1 cellular context compared by ENCODE assay signal in the genomic region with DNA sequence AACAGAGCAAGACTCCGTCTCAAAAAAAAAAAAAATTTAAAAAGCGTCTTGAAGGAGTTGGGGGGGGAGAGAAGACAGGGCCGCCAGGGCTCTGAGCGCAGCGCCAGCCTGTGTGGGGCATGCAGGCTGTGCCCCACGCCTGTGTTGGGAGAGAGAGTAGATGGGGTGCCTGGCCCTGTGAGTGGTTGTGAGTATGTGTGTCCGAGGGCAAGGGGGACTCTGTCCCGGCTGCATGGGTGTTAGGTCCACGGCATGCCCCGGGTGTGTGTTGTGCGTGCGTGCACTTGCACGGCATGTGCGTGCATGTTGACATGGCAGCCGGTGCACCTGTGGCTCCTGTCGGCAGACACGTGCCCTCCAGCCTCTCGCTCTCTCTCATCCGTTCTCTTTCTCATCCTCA.
TF ChIP-seq lines count a peak whose summit lies in the region.

No MANE protein-coding gene starts in this region.

TF ChIP-seq in H1, 55 proteins besides CTCF, POLR2A, EP300 and RAD21:
- TF ChIP-seq ZNF274 (IDR thresholded peaks at IDR 0.05; ENCODE audit: borderline replicate concordance, extremely low read depth, low read length) (no peak), GTF2F1 (IDR thresholded peaks at IDR 0.05; ENCODE audit: borderline replicate concordance, low read depth, low read length) (no peak), E2F6 (IDR thresholded peaks at IDR 0.05) (no peak), CREB1 (IDR thresholded peaks at IDR 0.05) (no peak), TEAD4 (IDR thresholded peaks at IDR 0.05; ENCODE audit: low read depth, low read length) (no peak), FOSL1 (IDR thresholded peaks at IDR 0.05; ENCODE audit: insufficient read depth, low read depth, low read length) (no peak), SP4 (IDR thresholded peaks at IDR 0.05; ENCODE audit: low read length) (no peak), KDM5A (IDR thresholded peaks at IDR 0.05; ENCODE audit: low read length) (no peak), RFX5 (IDR thresholded peaks at IDR 0.05; ENCODE audit: borderline replicate concordance, low read depth, low read length) (no peak), USF2 (IDR thresholded peaks at IDR 0.05; ENCODE audit: low read length) (no peak), MAX (IDR thresholded peaks at IDR 0.05) (no peak), TBP (IDR thresholded peaks at IDR 0.05; ENCODE audit: low read depth, low read length) (no peak), CHD2 (IDR thresholded peaks at IDR 0.05; ENCODE audit: low read length) (no peak), CBX5 (IDR thresholded peaks at IDR 0.05; ENCODE audit: low read depth, low read length) (no peak), SP1 (IDR thresholded peaks at IDR 0.05; ENCODE audit: low read depth, low read length) (no peak), TCF12 (IDR thresholded peaks at IDR 0.05; ENCODE audit: low read depth, low read length) (no peak), SP2 (IDR thresholded peaks at IDR 0.05; ENCODE audit: low read length) (no peak), CTBP2 (IDR thresholded peaks at IDR 0.05; ENCODE audit: borderline replicate concordance, insufficient read depth, insufficient read length, low read length) (no peak)
- TF ChIP-seq, protein P1, sequence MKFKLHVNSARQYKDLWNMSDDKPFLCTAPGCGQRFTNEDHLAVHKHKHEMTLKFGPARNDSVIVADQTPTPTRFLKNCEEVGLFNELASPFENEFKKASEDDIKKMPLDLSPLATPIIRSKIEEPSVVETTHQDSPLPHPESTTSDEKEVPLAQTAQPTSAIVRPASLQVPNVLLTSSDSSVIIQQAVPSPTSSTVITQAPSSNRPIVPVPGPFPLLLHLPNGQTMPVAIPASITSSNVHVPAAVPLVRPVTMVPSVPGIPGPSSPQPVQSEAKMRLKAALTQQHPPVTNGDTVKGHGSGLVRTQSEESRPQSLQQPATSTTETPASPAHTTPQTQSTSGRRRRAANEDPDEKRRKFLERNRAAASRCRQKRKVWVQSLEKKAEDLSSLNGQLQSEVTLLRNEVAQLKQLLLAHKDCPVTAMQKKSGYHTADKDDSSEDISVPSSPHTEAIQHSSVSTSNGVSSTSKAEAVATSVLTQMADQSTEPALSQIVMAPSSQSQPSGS (IDR thresholded peaks at IDR 0.05; ENCODE audit: low read length), result no peak
